ENCODE assay signal across 1 cellular context in genomic region chr13:107275945-107276614, GRCh38.
TF ChIP-seq lines count a peak whose summit lies in the region.

No MANE protein-coding gene starts in this region.

TF ChIP-seq in IMR-90, 13 proteins besides CTCF, POLR2A, EP300 and RAD21 (continued from another document):
- TF ChIP-seq NFE2L2 (IDR thresholded peaks at IDR 0.05; ENCODE audit: low read depth, low read length) (no peak), USF2 (IDR thresholded peaks at IDR 0.05; ENCODE audit: low read depth, low read length) (no peak)
